ENCODE assay signal across 21 cellular contexts in genomic region chr16:54342966-54343365, GRCh38. TPM values are rescaled to one million over a fixed set of nuclear protein-coding genes. Genes with fewer than 3 reads are reported as not detected.
A peak's percentile ranks its signal among the peaks of the same experiment; 100 is the strongest.
DNase-seq lines count a peak whose midpoint lies in the region; ATAC-seq and TF ChIP-seq lines count a peak whose summit lies in the region.
"Had no signal": no experiment of that assay in that cellular context is flagged by ENCODE, and none has a peak within 500 bp of the region (broad histone marks: within the 10 kb centered on the region; RNA-seq: fewer than 3 reads in every experiment).

No MANE protein-coding gene starts in this region.

- H4K91ac ChIP-seq in neuronal stem cell (ENCODE audit: low read depth, low read length, poor library complexity) = no peak overlapping the region

- no peaks in the 10 kb centered on the region for H4K20me1 ChIP-seq in BLaER1
- no peaks in the 10 kb centered on the region for H4K20me1 ChIP-seq in hepatocyte (ENCODE audit: insufficient read depth, poor library complexity, severe bottlenecking)

- no peak for TF ChIP-seq CTCF in RWPE1 (conservative IDR thresholded peaks at IDR 0.05; ENCODE audit: low read depth)
- no peak for TF ChIP-seq CTCF in hepatocyte (IDR thresholded peaks at IDR 0.05; ENCODE audit: poor library complexity)

- H3K27me3 ChIP-seq in BLaER1 = no peaks in the 10 kb centered on the region
- H3K27me3 ChIP-seq in esophagus (ENCODE audit: control insufficient read depth in 1 of 2, insufficient read depth in 2 of 2, low read length in 2 of 2) = no peaks in the 10 kb centered on the region
- H3K27me3 ChIP-seq in neuronal stem cell (ENCODE audit: control insufficient read depth in 3 of 3, insufficient read depth in 3 of 3, low read depth in 1 of 3, low read length in 3 of 3) = peaks cover 0 to 12% (median 0%) of the 10 kb centered on the region in 3 experiments
- no peaks in the 10 kb centered on the region for H3K27me3 ChIP-seq in hepatocyte
- H3K27me3 ChIP-seq: cardiac muscle cell, left lung, vagina had no signal

- POLR2A ChIA-PET in RWPE1 (lab: Yijun Ruan, JAX; ENCODE audit: low non-redundant PET) = no interaction called here

- peak overlapping the region; percentile 47 for H2AK5ac ChIP-seq in neuronal stem cell (ENCODE audit: low read depth, low read length)

- no peak for ATAC-seq in GM19452 (IDR thresholded peaks at IDR 0.05; ENCODE audit: unreplicated experiment)
- ATAC-seq in stimulated activated naive CD8-positive, alpha-beta T cell treated with anti-CD3 and anti-CD28 coated beads, Interleukin-15, amount 100 ng/mL, for 72 hours = no peak
- ATAC-seq: Right ventricle myocardium inferior had no signal

- CTCF ChIA-PET in RWPE1 (lab: Yijun Ruan, JAX) = interaction anchor here (0.6 kb wide), 2 partner anchors 146 to 393 kb away, joined by 4 read pairs; no protein-coding TSS in a partner anchor

- no peaks in the 10 kb centered on the region for H3K79me1 ChIP-seq in neuronal stem cell (ENCODE audit: low read depth, low read length)

- no peaks in the 10 kb centered on the region for H3K36me3 ChIP-seq in BLaER1
- H3K36me3 ChIP-seq in esophagus (ENCODE audit: control insufficient read depth in 2 of 2, insufficient read depth in 2 of 2, low read length in 1 of 2) = no peaks in the 10 kb centered on the region
- H3K36me3 ChIP-seq in neuronal stem cell (replicated peaks in 1 of 2; ENCODE audit: control insufficient read depth in 2 of 2, insufficient read depth in 2 of 2, low read length in 2 of 2) = no peaks in the 10 kb centered on the region
- H3K36me3 ChIP-seq in hepatocyte (replicated peaks; ENCODE audit: insufficient read depth, low read depth) = no peaks in the 10 kb centered on the region
- H3K36me3 ChIP-seq: cardiac muscle cell, left lung, vagina had no signal

- no peak overlapping the region for H3K4me3 Mint-ChIP-seq in stimulated activated naive CD8-positive, alpha-beta T cell treated with anti-CD3 and anti-CD28 coated beads, Interleukin-15, amount 100 ng/mL, for 72 hours
- H3K4me3 Mint-ChIP-seq: activated CD4-positive, alpha-beta T cell treated with anti-CD3 and anti-CD28 coated beads, Interleukin-2, amount 10 ng/mL, durations not matched to agents 24 days and 14 days had no signal

- H3K4me3 ChIP-seq in BLaER1 (no peak overlapping the region), esophagus (ENCODE audit: low read depth in 1 of 2, low read length in 2 of 2) (no peak overlapping the region), neuronal stem cell (ENCODE audit: low read length in 2 of 2) (no peak overlapping the region), hepatocyte (no peak overlapping the region)
- H3K4me3 ChIP-seq: cardiac muscle cell, dorsolateral prefrontal cortex, left lung, vagina had no signal

- no peaks in the 10 kb centered on the region for H3K79me2 ChIP-seq in hepatocyte

- H4K8ac ChIP-seq in neuronal stem cell (ENCODE audit: low read depth, low read length) = no peak overlapping the region

- H3K4me1 ChIP-seq in BLaER1 (peaks cover 14% of the 10 kb centered on the region), esophagus (ENCODE audit: control insufficient read depth in 2 of 2, insufficient read depth in 2 of 2, low read length in 1 of 2) (peaks cover 2 to 18% of the 10 kb centered on the region in 2 donors), neuronal stem cell (ENCODE audit: control insufficient read depth in 2 of 2, insufficient read depth in 1 of 2, low read depth in 1 of 2, low read length in 2 of 2) (peaks cover 6 to 9% of the 10 kb centered on the region in 2 donors), hepatocyte (ENCODE audit: insufficient read depth) (no peaks in the 10 kb centered on the region)

- H3K27ac Mint-ChIP-seq in stimulated activated naive CD8-positive, alpha-beta T cell treated with anti-CD3 and anti-CD28 coated beads, Interleukin-15, amount 100 ng/mL, for 72 hours = no peak overlapping the region
- H3K27ac Mint-ChIP-seq: activated CD4-positive, alpha-beta T cell treated with anti-CD3 and anti-CD28 coated beads, Interleukin-2, amount 10 ng/mL, durations not matched to agents 24 days and 14 days had no signal

- H2BK5ac ChIP-seq in neuronal stem cell (ENCODE audit: low read length) = no peak overlapping the region

- H3K23ac ChIP-seq in neuronal stem cell (ENCODE audit: low read depth, low read length, poor library complexity) = no peak overlapping the region

- H3K18ac ChIP-seq in neuronal stem cell (ENCODE audit: low read length) = no peak overlapping the region

- no peaks in the 10 kb centered on the region for H3K4me1 Mint-ChIP-seq in stimulated activated naive CD8-positive, alpha-beta T cell treated with anti-CD3 and anti-CD28 coated beads, Interleukin-15, amount 100 ng/mL, for 72 hours
- H3K4me1 Mint-ChIP-seq: activated CD4-positive, alpha-beta T cell treated with anti-CD3 and anti-CD28 coated beads, Interleukin-2, amount 10 ng/mL, durations not matched to agents 24 days and 14 days had no signal

- H3K9me3 ChIP-seq in BLaER1 (peaks cover under 1% of the 10 kb centered on the region; the same call in 1 of the 2 replicates), esophagus (ENCODE audit: control insufficient read depth in 2 of 2, insufficient read depth in 1 of 2, low read depth in 1 of 2, low read length in 1 of 2) (no peaks in the 10 kb centered on the region), neuronal stem cell (replicated peaks in 1 of 2; ENCODE audit: control insufficient read depth in 2 of 2, insufficient read depth in 1 of 2, low read depth in 1 of 2, low read length in 2 of 2) (no peaks in the 10 kb centered on the region), hepatocyte (ENCODE audit: low read depth) (no peaks in the 10 kb centered on the region)
- H3K9me3 ChIP-seq: left lung, vagina had no signal

- no peak overlapping the region for H3K14ac ChIP-seq in neuronal stem cell (ENCODE audit: low read length)

- no peaks in the 10 kb centered on the region for H3K9me3 Mint-ChIP-seq in stimulated activated naive CD8-positive, alpha-beta T cell treated with anti-CD3 and anti-CD28 coated beads, Interleukin-15, amount 100 ng/mL, for 72 hours
- H3K9me3 Mint-ChIP-seq: activated CD4-positive, alpha-beta T cell treated with anti-CD3 and anti-CD28 coated beads, Interleukin-2, amount 10 ng/mL, durations not matched to agents 24 days and 14 days had no signal

- peak overlapping the region; percentile 40 for H3K4me2 ChIP-seq in BLaER1
- H3K4me2 ChIP-seq in neuronal stem cell (ENCODE audit: insufficient read depth, low read length, poor library complexity, severe bottlenecking) = no peak overlapping the region
- no peak overlapping the region for H3K4me2 ChIP-seq in hepatocyte

- DNase-seq in RWPE1 (ENCODE audit: low spot score) (no peak), neuronal stem cell (ENCODE audit: low spot score) (no peak), hepatocyte (ENCODE audit: low spot score) (no peak)
- DNase-seq in activated T-cell treated with anti-CD3 and anti-CD28 coated beads, Interleukin-2, amount 50 U/mL, for 1 hour = no peak
- no peak for DNase-seq in stimulated activated naive CD8-positive, alpha-beta T cell treated with anti-CD3 and anti-CD28 coated beads, Interleukin-15, amount 100 ng/mL, for 72 hours
- DNase-seq: activated CD4-positive, alpha-beta T cell treated with anti-CD3 and anti-CD28 coated beads, Interleukin-2, amount 10 ng/mL, durations not matched to agents 24 days and 14 days; activated effector memory CD4-positive, alpha-beta T cell treated with Interleukin-2 at 50 U/mL for 16 hours; dorsolateral prefrontal cortex; left lung; NCI-H1436; NCI-H2171; NCI-H526; stimulated activated CD4-positive, alpha-beta T cell treated with anti-CD3 and anti-CD28 coated beads, Interleukin-12 subunit alpha, Interleukin-12 subunit beta, amount 100 ng/mL, for 4 hours; SW 1271 had no signal

- peaks cover 17% of the 10 kb centered on the region for H3K27me3 Mint-ChIP-seq in stimulated activated naive CD8-positive, alpha-beta T cell treated with anti-CD3 and anti-CD28 coated beads, Interleukin-15, amount 100 ng/mL, for 72 hours
- H3K27me3 Mint-ChIP-seq: activated CD4-positive, alpha-beta T cell treated with anti-CD3 and anti-CD28 coated beads, Interleukin-2, amount 10 ng/mL, durations not matched to agents 24 days and 14 days had no signal

- 78 to 82% methylated on average over 5 of the region's 5 CpGs for WGBS in esophagus, 2 donors
- WGBS in neuronal stem cell (ENCODE audit: extremely low coverage in 2 of 2, insufficient read length in 2 of 2, insufficient replicate concordance in 1 of 2), 2 donors = no CpG with 5 or more reads among the region's 5 CpGs
- 93% methylated on average over 5 of the region's 5 CpGs for WGBS in hepatocyte (ENCODE audit: low lambda C conversion rate, missing lambda C conversion rate)

- no peak overlapping the region for H2AFZ ChIP-seq in neuronal stem cell (ENCODE audit: low read length)
- H2AFZ ChIP-seq in hepatocyte = no peak overlapping the region

- H3K9me2 ChIP-seq in hepatocyte (replicated peaks; ENCODE audit: insufficient read depth) = no peaks in the 10 kb centered on the region

- no peak overlapping the region for H2BK12ac ChIP-seq in neuronal stem cell (ENCODE audit: low read length)

- no peak overlapping the region for H2BK120ac ChIP-seq in neuronal stem cell (ENCODE audit: low read depth, low read length)

- H3K9ac ChIP-seq in BLaER1 = no peak overlapping the region
- no peak overlapping the region for H3K9ac ChIP-seq in neuronal stem cell (ENCODE audit: low read depth, low read length, poor library complexity)

- H3K27ac ChIP-seq in BLaER1 = no peak overlapping the region; the same call in 1 of the 2 replicates
- peak overlapping the region; percentile 93 for H3K27ac ChIP-seq in RWPE1
- H3K27ac ChIP-seq in esophagus (ENCODE audit: low read depth in 2 of 2, low read length in 1 of 2) = peak overlapping the region; percentile 94 to 99
- no peak overlapping the region for H3K27ac ChIP-seq in neuronal stem cell (replicated peaks; ENCODE audit: low read length)
- H3K27ac ChIP-seq in hepatocyte = no peak overlapping the region
- H3K27ac ChIP-seq: C4-2B, cardiac muscle cell, dorsolateral prefrontal cortex, vagina had no signal

- H2BK15ac ChIP-seq in neuronal stem cell (ENCODE audit: low read length) = no peak overlapping the region

- H3K4ac ChIP-seq in neuronal stem cell (ENCODE audit: low read length) = no peak overlapping the region

RNA-seq across cellular contexts. Expression of gene IRX3, which starts 56.4 kb away (rescaled TPM):
- polyA plus RNA-seq in esophagus = 10 to 100 TPM; 12.3 to 20.2 TPM
- 8.1 TPM for polyA plus RNA-seq in neuronal stem cell (2013, experiment 1 of 2)
- polyA plus RNA-seq in neuronal stem cell (2013, experiment 2 of 2) = 8.2 TPM
- 1.8 and 2.8 TPM in 2 replicates for total RNA-seq in hepatocyte
- polyA plus RNA-seq in hepatocyte = 4.4 and 5.2 TPM in 2 replicates

Comparison
In these comparisons a context has a peak if more than half of its experiments do, and no peak if none do; other contexts are left out.
1. H3K27ac ChIP-seq: peak in RWPE1 (single experiment) and esophagus (2 of 2); none in BLaER1 (single experiment), neuronal stem cell (single experiment) and hepatocyte (single experiment).